20 cellular contexts compared by ENCODE assay signal in the genomic region with DNA sequence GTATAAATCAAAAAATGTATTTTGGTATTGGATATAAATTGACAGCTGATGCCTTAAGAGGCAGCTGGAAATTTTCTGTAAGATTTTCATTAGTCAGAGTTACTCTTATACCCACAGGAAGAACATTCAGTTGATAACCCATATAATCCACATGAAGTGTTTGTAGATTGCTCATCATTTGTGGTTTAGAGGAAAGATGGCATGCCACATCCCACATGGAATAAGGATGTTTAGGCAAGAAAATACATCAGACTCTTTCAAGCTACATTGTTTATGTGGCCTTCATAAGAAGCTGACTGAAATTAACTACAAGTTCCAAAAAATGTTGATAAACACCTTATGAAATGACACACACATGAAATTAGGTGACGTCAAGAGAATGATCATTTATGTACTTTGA. TPM values are rescaled to one million over a fixed set of nuclear protein-coding genes. Genes with fewer than 3 reads are reported as not detected.
DNase-seq lines count a peak whose midpoint lies in the region; TF ChIP-seq lines count a peak whose summit lies in the region.
"Had no signal": no experiment of that assay in that cellular context is flagged by ENCODE, and none has a peak within 500 bp of the region (broad histone marks: within the 10 kb centered on the region; RNA-seq: fewer than 3 reads in every experiment).

No MANE protein-coding gene starts in this region.

- H3K9me2 ChIP-seq in Karpas-422 (replicated peaks; ENCODE audit: insufficient read depth, low read length): no peaks in the 10 kb centered on the region

- H3K4me3 ChIP-seq in fibroblast of pulmonary artery (replicated peaks; ENCODE audit: low read depth, low read length) (no peak overlapping the region), Karpas-422 (ENCODE audit: low read length) (no peak overlapping the region)

- H3K27ac ChIP-seq in Karpas-422 (ENCODE audit: low read length): no peak overlapping the region
- H3K27ac ChIP-seq: 22Rv1 had no signal

- H3K4me2 ChIP-seq in Karpas-422 (ENCODE audit: low read depth, low read length, poor library complexity, severe bottlenecking): no peak overlapping the region

- no peak for TF ChIP-seq CTCF in fibroblast of pulmonary artery (IDR thresholded peaks at IDR 0.05; ENCODE audit: low read length, missing control alignments)
- TF ChIP-seq CTCF in GM10266 (IDR thresholded peaks at IDR 0.05; ENCODE audit: control insufficient read depth, insufficient read depth, low read depth, missing control alignments): no peak

- no peaks in the 10 kb centered on the region for H3K9me3 ChIP-seq in Karpas-422 (ENCODE audit: low read length)

- H3K27me3 ChIP-seq in Karpas-422 (ENCODE audit: low read length): no peaks in the 10 kb centered on the region

- H3K4me1 ChIP-seq in Karpas-422 (ENCODE audit: low read length): no peaks in the 10 kb centered on the region

- no peak overlapping the region for H3K9ac ChIP-seq in Karpas-422 (ENCODE audit: low read length)

- no peak overlapping the region for H2AFZ ChIP-seq in Karpas-422 (ENCODE audit: low read length)

- no peaks in the 10 kb centered on the region for H3K79me2 ChIP-seq in Karpas-422 (ENCODE audit: low read length)

- H4K20me1 ChIP-seq in Karpas-422 (ENCODE audit: insufficient read depth, low read depth, low read length): no peaks in the 10 kb centered on the region

- no peaks in the 10 kb centered on the region for H3K36me3 ChIP-seq in Karpas-422 (ENCODE audit: insufficient read depth, low read length)

- peak; percentile 46 for DNase-seq in DMS53 (lab: John Stamatoyannopoulos, UW)
- no peak for DNase-seq in DMS53 treated with DMSO at 0.1 percent for 48 hours (lab: John Stamatoyannopoulos, UW; ENCODE audit: unreplicated experiment)
- peak; percentile 7 to 9 for DNase-seq in SW 1271 (lab: John Stamatoyannopoulos, UW)
- DNase-seq in fibroblast of pulmonary artery (ENCODE audit: low read depth): peak; percentile 75
- DNase-seq in NCI-H2029 treated with DMSO at 0.1 percent for 48 hours (lab: John Stamatoyannopoulos, UW): no peak
- DNase-seq in NCI-H187 (lab: John Stamatoyannopoulos, UW): no peak
- no peak for DNase-seq in GM10266 (ENCODE audit: extremely low spot score)
- DNase-seq in Karpas-422: no peak
- DNase-seq: activated CD4-positive, alpha-beta T cell treated with anti-CD3 and anti-CD28 coated beads, Interleukin-2, amount 50 U/mL, for 4 hours; anterior cingulate cortex; DMS153; effector CD8-positive, alpha-beta T cell; hippocampal formation; KG1; NCI-H1694 treated with DMSO at 0.1 percent for 48 hours; NCI-H526; substantia nigra had no signal

RNA-seq across cellular contexts. Expression of a gene that starts 56.6 kb away (rescaled TPM):
- not detected in 2 replicates for total RNA-seq in Karpas-422 (2014; rRNA removed; shearing (Covaris generic); ENCODE audit: low replicate concordance)
- total RNA-seq: liver, skeletal muscle tissue had no signal

Comparison
In these comparisons a context has a peak if more than half of its experiments do, and no peak if none do; other contexts are left out.
1. DNase-seq: peak in DMS53 (single experiment), SW 1271 (2 of 2) and fibroblast of pulmonary artery (single experiment); none in DMS53 treated with DMSO at 0.1 percent for 48 hours (single experiment), NCI-H2029 treated with DMSO at 0.1 percent for 48 hours (single experiment), NCI-H187 (0 of 2), GM10266 (single experiment) and Karpas-422 (single experiment).